8 cellular contexts compared by ENCODE assay signal in genomic region chr17:16915752-16916556, GRCh38. TPM values are rescaled to one million over a fixed set of nuclear protein-coding genes. Genes with fewer than 3 reads are reported as not detected.
A peak's percentile ranks its signal among the peaks of the same experiment; 100 is the strongest.
DNase-seq lines count a peak whose midpoint lies in the region; ATAC-seq, FAIRE-seq and TF ChIP-seq lines count a peak whose summit lies in the region.

No MANE protein-coding gene starts in this region.

- H3K9me3 ChIP-seq in kidney (ENCODE audit: control insufficient read depth in 1 of 2, low read length in 2 of 2): no peaks in the 10 kb centered on the region

- H3K27ac ChIP-seq in kidney (ENCODE audit: low read depth in 2 of 2, low read length in 2 of 2) (no peak overlapping the region), substantia nigra (ENCODE audit: low read depth, low read length, poor library complexity, severe bottlenecking) (no peak overlapping the region)

- TF ChIP-seq CTCF in D721Med (IDR thresholded peaks at IDR 0.05; ENCODE audit: insufficient read depth, missing control alignments) (peak; percentile 16), astrocyte of the spinal cord (IDR thresholded peaks at IDR 0.05; ENCODE audit: low read depth, low read length) (peak; percentile 60), kidney (IDR thresholded peaks at IDR 0.05; ENCODE audit: borderline replicate concordance, extremely low read depth, insufficient read depth) (peak; percentile 12)

- DNase-seq in D721Med (ENCODE audit: insufficient read length, low spot score): no peak
- DNase-seq in NCI-H526 treated with DMSO at 0.1 percent for 48 hours (lab: John Stamatoyannopoulos, UW): peak; percentile 2
- DNase-seq in astrocyte of the spinal cord (ENCODE audit: low read depth, low spot score): no peak
- DNase-seq in kidney: no peak
- DNase-seq in substantia nigra (lab: John Stamatoyannopoulos, UW): peak in 28 of 49 donors; percentile 3 to 51 (median 26)
- no peak for DNase-seq in stimulated activated naive CD4-positive, alpha-beta T cell (lab: John Stamatoyannopoulos, UW)

- FAIRE-seq in D721Med (lab: Jason Lieb, UNC): no peak
- FAIRE-seq in kidney (lab: Jason Lieb, UNC): no peak

- H3K36me3 ChIP-seq in kidney (ENCODE audit: control insufficient read depth in 1 of 2, insufficient read depth in 2 of 2, low read length in 2 of 2): no peaks in the 10 kb centered on the region

- in situ Hi-C loops in astrocyte of the spinal cord (cut with HindIII; ENCODE audit: low sequenced_read_pairs): no loop called here

- H3K4me1 ChIP-seq in kidney (ENCODE audit: control insufficient read depth in 1 of 2, insufficient read depth in 1 of 2, low read depth in 1 of 2, low read length in 2 of 2): no peaks in the 10 kb centered on the region

- intact Hi-C loops in kidney (cut with DNase I): no loop called here

- no peak overlapping the region for H3K9ac ChIP-seq in kidney (ENCODE audit: low read length in 2 of 2)

- H3K4me3 ChIP-seq in astrocyte of the spinal cord (ENCODE audit: low read depth, low read length) (no peak overlapping the region), kidney (ENCODE audit: low read length in 2 of 2) (no peak overlapping the region)

- ATAC-seq in GM21723 (IDR thresholded peaks at IDR 0.05; ENCODE audit: unreplicated experiment): peak; percentile 72
- ATAC-seq in HG02759 (IDR thresholded peaks at IDR 0.05; ENCODE audit: unreplicated experiment): no peak

RNA-seq across cellular contexts. Expression of gene TNFRSF13B, which starts 56.0 kb away (rescaled TPM):
- total RNA-seq in kidney: 1.4 TPM
- polyA plus RNA-seq in kidney (ENCODE audit: insufficient read depth, low read depth, low replicate concordance): not detected

Comparison
In these comparisons a context has a peak if more than half of its experiments do, and no peak if none do; other contexts are left out.
1. DNase-seq: peak in NCI-H526 treated with DMSO at 0.1 percent for 48 hours (single experiment) and substantia nigra (28 of 49); none in D721Med (single experiment), astrocyte of the spinal cord (single experiment), kidney (single experiment) and stimulated activated naive CD4-positive, alpha-beta T cell (0 of 6).
2. Peak in every context shown above with its lines, with median percentiles within 50 percentile points of each other: CTCF ChIP-seq.